Comparison of ENCODE assay signal across 1 cellular context in genomic region chr7:149099058-149099457, GRCh38.
TF ChIP-seq lines count a peak whose summit lies in the region.

No MANE protein-coding gene starts in this region.

TF ChIP-seq in HepG2, 621 proteins besides CTCF, POLR2A, EP300 and RAD21:
- TF ChIP-seq LBX2 (CRISPR knock-in tag; IDR thresholded peaks at IDR 0.05; ENCODE audit: borderline replicate concordance) (no peak), SKIL (CRISPR knock-in tag; IDR thresholded peaks at IDR 0.05; ENCODE audit: borderline replicate concordance) (no peak), HOMEZ (CRISPR knock-in tag; IDR thresholded peaks at IDR 0.05; ENCODE audit: low read depth) (no peak), CREB3 (CRISPR knock-in tag; IDR thresholded peaks at IDR 0.05) (no peak), MTERF4 (CRISPR knock-in tag; IDR thresholded peaks at IDR 0.05) (no peak), MAF1 (CRISPR knock-in tag; IDR thresholded peaks at IDR 0.05; ENCODE audit: borderline replicate concordance) (no peak), HMG20B (CRISPR knock-in tag; conservative IDR thresholded peaks at IDR 0.05) (no peak), XRCC5 (optimal IDR thresholded peaks at IDR 0.05; ENCODE audit: low read length) (no peak), RARA (CRISPR knock-in tag; IDR thresholded peaks at IDR 0.05) (no peak)
